Comparison of ENCODE assay signal across 22 cellular contexts in the genomic region with DNA sequence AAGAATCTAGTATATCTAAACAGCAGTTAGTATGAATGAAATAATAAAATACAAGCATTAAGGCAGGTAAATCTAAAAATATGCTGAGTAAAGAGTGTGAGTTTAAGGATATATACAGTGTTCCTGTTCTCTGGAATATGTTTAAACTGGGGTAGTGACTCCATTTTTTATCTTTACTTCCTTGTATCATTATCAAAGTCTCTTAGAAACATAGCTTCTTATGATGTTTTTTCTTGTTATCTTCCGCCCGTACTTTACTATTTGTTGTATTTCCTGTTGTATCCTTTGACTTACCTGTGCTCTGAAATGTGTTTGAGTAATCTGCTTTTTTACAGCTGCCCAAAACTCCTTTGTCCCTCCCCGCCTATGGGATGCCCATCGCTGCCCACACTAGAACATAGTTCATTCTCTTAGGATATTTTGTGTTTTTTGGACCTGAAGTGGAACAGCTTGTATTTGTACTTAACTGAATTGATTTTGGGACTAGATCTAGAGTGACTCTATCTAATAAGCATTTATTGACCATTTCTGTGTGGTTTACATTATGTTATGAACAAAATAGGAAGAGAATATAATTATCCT.
DNase-seq lines count a peak whose midpoint lies in the region; ATAC-seq, FAIRE-seq and TF ChIP-seq lines count a peak whose summit lies in the region.
"Had no signal": no experiment of that assay in that cellular context is flagged by ENCODE, and none has a peak within 500 bp of the region (broad histone marks: within the 10 kb centered on the region; RNA-seq: fewer than 3 reads in every experiment).

No MANE protein-coding gene starts in this region.

- H3K27ac Mint-ChIP-seq in T-helper 2 cell treated with Interferon-gamma antibody and Interleukin-4, amounts not matched to agents 5 μg/mL and 100 μg/mL, for 36 hours = peak overlapping the region; percentile 1
- peak overlapping the region; percentile 18 for H3K27ac Mint-ChIP-seq in progenitor cell of endocrine pancreas

- peaks cover 12% of the 10 kb centered on the region for H3K36me3 Mint-ChIP-seq in T-helper 2 cell treated with Interferon-gamma antibody and Interleukin-4, amounts not matched to agents 5 μg/mL and 100 μg/mL, for 36 hours (ENCODE audit: low read depth)
- peaks cover 8% of the 10 kb centered on the region for H3K36me3 Mint-ChIP-seq in progenitor cell of endocrine pancreas (ENCODE audit: insufficient read depth)

- no peaks in the 10 kb centered on the region for H3K27me3 Mint-ChIP-seq in T-helper 2 cell treated with Interferon-gamma antibody and Interleukin-4, amounts not matched to agents 5 μg/mL and 100 μg/mL, for 36 hours (ENCODE audit: low read depth)
- no peaks in the 10 kb centered on the region for H3K27me3 Mint-ChIP-seq in progenitor cell of endocrine pancreas

- peaks cover 3% of the 10 kb centered on the region for H3K4me1 Mint-ChIP-seq in T-helper 2 cell treated with Interferon-gamma antibody and Interleukin-4, amounts not matched to agents 5 μg/mL and 100 μg/mL, for 36 hours (ENCODE audit: low read depth)
- peaks cover 2% of the 10 kb centered on the region for H3K4me1 Mint-ChIP-seq in progenitor cell of endocrine pancreas (ENCODE audit: low read depth)
- H3K4me1 Mint-ChIP-seq: CD14-positive monocyte had no signal

- no peaks in the 10 kb centered on the region for H3K9me3 Mint-ChIP-seq in T-helper 2 cell treated with Interferon-gamma antibody and Interleukin-4, amounts not matched to agents 5 μg/mL and 100 μg/mL, for 36 hours
- H3K9me3 Mint-ChIP-seq in progenitor cell of endocrine pancreas (ENCODE audit: low read depth) = no peaks in the 10 kb centered on the region
- H3K9me3 Mint-ChIP-seq: CD14-positive monocyte had no signal

- no peak overlapping the region for H3K4me3 ChIP-seq in SK-N-MC
- H3K4me3 ChIP-seq: GM12878, K562 had no signal

- 0 out of 2 replicates have a peak overlapping the region, but pooled peaks have one; percentile 32 for H3K27ac ChIP-seq in SK-N-MC
- H3K27ac ChIP-seq: 22Rv1 had no signal

- H3K9ac ChIP-seq in SK-N-MC (ENCODE audit: insufficient read length) = no peak overlapping the region

- DNase-seq in T-helper 2 cell treated with Interferon-gamma antibody and Interleukin-4, amounts not matched to agents 5 μg/mL and 100 μg/mL, for 36 hours (ENCODE audit: low spot score) = no peak
- no peak for DNase-seq in T-helper 2 cell
- DNase-seq in SK-N-MC (ENCODE audit: low read depth, low spot score) = no peak
- no peak for DNase-seq in progenitor cell of endocrine pancreas (ENCODE audit: low spot score, unreplicated experiment)
- DNase-seq in NCI-H2107 (lab: John Stamatoyannopoulos, UW) = no peak
- DNase-seq in NCI-H2081 (lab: John Stamatoyannopoulos, UW) = no peak
- DNase-seq: Caco-2; EL; NCI-H1105; NCI-H2081 treated with DMSO at 0.1 percent for 48 hours; NCI-H510A; NCI-H748 treated with DMSO at 0.1 percent for 48 hours; NK-92 treated with Interleukin-12 subunit alpha and Interleukin-12 subunit beta, amount 100 ng/mL, for 24 hours had no signal

- no peak overlapping the region for H3K4me3 Mint-ChIP-seq in T-helper 2 cell treated with Interferon-gamma antibody and Interleukin-4, amounts not matched to agents 5 μg/mL and 100 μg/mL, for 36 hours
- no peak overlapping the region for H3K4me3 Mint-ChIP-seq in progenitor cell of endocrine pancreas (ENCODE audit: low read depth)
- H3K4me3 Mint-ChIP-seq: CD14-positive monocyte had no signal

- no peaks in the 10 kb centered on the region for H3K9me3 ChIP-seq in SK-N-MC (ENCODE audit: low read depth, low read length)
- H3K9me3 ChIP-seq: Caco-2 had no signal

- peaks cover 79% of the 10 kb centered on the region for H3K36me3 ChIP-seq in SK-N-MC (ENCODE audit: insufficient read depth, low read length)

- no peak for TF ChIP-seq CTCF in progenitor cell of endocrine pancreas (IDR thresholded peaks at IDR 0.05; ENCODE audit: unreplicated experiment)

- FAIRE-seq in islet of Langerhans (lab: Jason Lieb, UNC) = peak; percentile 66
- FAIRE-seq: GM12878, H1, K562, RCC 7860 had no signal

- no peak for ATAC-seq in GM18873 (IDR thresholded peaks at IDR 0.05; ENCODE audit: low FRiP score, unreplicated experiment)
- ATAC-seq: GM12878, K562, Right ventricle myocardium inferior had no signal
